8 cellular contexts compared by ENCODE assay signal in genomic region chr20:23363257-23363649, GRCh38. TPM values are rescaled to one million over a fixed set of nuclear protein-coding genes. Genes with fewer than 3 reads are reported as not detected.
DNase-seq lines count a peak whose midpoint lies in the region; ATAC-seq and TF ChIP-seq lines count a peak whose summit lies in the region.

No MANE protein-coding gene starts in this region.

- peak overlapping the region in 2 of 3 donors; percentile 95 to 96 for H3K27ac Mint-ChIP-seq in CD4-positive, CD25-positive, alpha-beta regulatory T cell
- H3K27ac Mint-ChIP-seq in natural killer cell treated with Interleukin-12 subunit alpha and Interleukin-12 subunit beta and Interleukin-15 and Interleukin-18, amount 100 ng/mL, for 72 hours, result peak overlapping the region; percentile 97 to 98

- DNase-seq in CD4-positive, CD25-positive, alpha-beta regulatory T cell, result no peak
- no peak for DNase-seq in NB4 (ENCODE audit: low read depth)
- no peak for DNase-seq in natural killer cell treated with Interleukin-12 subunit alpha and Interleukin-12 subunit beta and Interleukin-15 and Interleukin-18, amount 100 ng/mL, for 72 hours (ENCODE audit: low spot score)
- DNase-seq in SHP77 (lab: John Stamatoyannopoulos, UW), result no peak
- DNase-seq in activated gamma-delta T cell treated with Interleukin-2 at 50 U/mL for 16 hours, result no peak
- no peak for DNase-seq in NOMO-1 (lab: John Stamatoyannopoulos, UW; ENCODE audit: unreplicated experiment in 2 of 2)

- H3K27me3 Mint-ChIP-seq in CD4-positive, CD25-positive, alpha-beta regulatory T cell, result peaks cover 7% of the 10 kb centered on the region
- H3K27me3 Mint-ChIP-seq in natural killer cell treated with Interleukin-12 subunit alpha and Interleukin-12 subunit beta and Interleukin-15 and Interleukin-18, amount 100 ng/mL, for 72 hours, result no peaks in the 10 kb centered on the region

- H3K4me3 ChIP-seq in CD4-positive, CD25-positive, alpha-beta regulatory T cell (ENCODE audit: low read depth, low read length), result peak overlapping the region; percentile 59
- peak overlapping the region; percentile 72 for H3K4me3 ChIP-seq in NB4 (ENCODE audit: low read depth, low read length)
- H3K4me3 ChIP-seq in ectodermal cell (ENCODE audit: insufficient read depth, low read depth, low read length), result peak overlapping the region; percentile 79

- H3K4me1 Mint-ChIP-seq in CD4-positive, CD25-positive, alpha-beta regulatory T cell, result peaks cover 40 to 67% (median 53%) of the 10 kb centered on the region in 4 donors
- H3K4me1 Mint-ChIP-seq in natural killer cell treated with Interleukin-12 subunit alpha and Interleukin-12 subunit beta and Interleukin-15 and Interleukin-18, amount 100 ng/mL, for 72 hours (ENCODE audit: low read depth in 2 of 2), result peaks cover 41 to 67% of the 10 kb centered on the region in 2 donors

- H3K9me3 ChIP-seq in CD4-positive, CD25-positive, alpha-beta regulatory T cell (ENCODE audit: control insufficient read depth in 2 of 2, low read length in 2 of 2), result no peaks in the 10 kb centered on the region
- no peaks in the 10 kb centered on the region for H3K9me3 ChIP-seq in ectodermal cell (ENCODE audit: control insufficient read depth, low read length)

- no peaks in the 10 kb centered on the region for H3K27me3 ChIP-seq in CD4-positive, CD25-positive, alpha-beta regulatory T cell (ENCODE audit: control insufficient read depth, insufficient read depth, low read length)
- H3K27me3 ChIP-seq in ectodermal cell (ENCODE audit: control insufficient read depth, insufficient read depth, low read length, poor library complexity, severe bottlenecking), result no peaks in the 10 kb centered on the region

- 92 to 93% methylated on average over 4 of the region's 4 CpGs for WGBS in ectodermal cell, 2 experiments

- no peak overlapping the region for H3K27ac ChIP-seq in CD4-positive, CD25-positive, alpha-beta regulatory T cell (ENCODE audit: insufficient read depth, low read length, poor library complexity, severe bottlenecking)
- no peak overlapping the region for H3K27ac ChIP-seq in ectodermal cell (ENCODE audit: insufficient read depth, low read depth, low read length, poor library complexity, severe bottlenecking)

- H3K36me3 Mint-ChIP-seq in CD4-positive, CD25-positive, alpha-beta regulatory T cell, result peaks cover 18% of the 10 kb centered on the region
- H3K36me3 Mint-ChIP-seq in natural killer cell treated with Interleukin-12 subunit alpha and Interleukin-12 subunit beta and Interleukin-15 and Interleukin-18, amount 100 ng/mL, for 72 hours, result peaks cover 22% of the 10 kb centered on the region

- no peak for TF ChIP-seq POLR2A in NB4 (IDR thresholded peaks at IDR 0.05; ENCODE audit: extremely low read depth, insufficient read length)

- peak overlapping the region; percentile 94 to 98 (median 96) for H3K4me3 Mint-ChIP-seq in CD4-positive, CD25-positive, alpha-beta regulatory T cell
- H3K4me3 Mint-ChIP-seq in natural killer cell treated with Interleukin-12 subunit alpha and Interleukin-12 subunit beta and Interleukin-15 and Interleukin-18, amount 100 ng/mL, for 72 hours, result peak overlapping the region; percentile 89

- no peaks in the 10 kb centered on the region for H3K36me3 ChIP-seq in CD4-positive, CD25-positive, alpha-beta regulatory T cell (ENCODE audit: control insufficient read depth, insufficient read depth, low read length)
- no peaks in the 10 kb centered on the region for H3K36me3 ChIP-seq in ectodermal cell (ENCODE audit: control insufficient read depth, insufficient read depth, low read length)

- TF ChIP-seq CTCF in NB4 (IDR thresholded peaks at IDR 0.05; ENCODE audit: low read depth, low read length), result no peak

- H3K4me1 ChIP-seq in CD4-positive, CD25-positive, alpha-beta regulatory T cell (ENCODE audit: control insufficient read depth, insufficient read depth, low read length, poor library complexity, severe bottlenecking), result peaks cover 47% of the 10 kb centered on the region
- peaks cover 5% of the 10 kb centered on the region for H3K4me1 ChIP-seq in ectodermal cell (ENCODE audit: control insufficient read depth, insufficient read depth, low read length)

- no peaks in the 10 kb centered on the region for H3K9me3 Mint-ChIP-seq in CD4-positive, CD25-positive, alpha-beta regulatory T cell
- H3K9me3 Mint-ChIP-seq in natural killer cell treated with Interleukin-12 subunit alpha and Interleukin-12 subunit beta and Interleukin-15 and Interleukin-18, amount 100 ng/mL, for 72 hours, result no peaks in the 10 kb centered on the region

- no peak for ATAC-seq in CD4-positive, CD25-positive, alpha-beta regulatory T cell (ENCODE audit: low read depth in 2 of 2)
- ATAC-seq in natural killer cell treated with Interleukin-12 subunit alpha and Interleukin-12 subunit beta and Interleukin-15 and Interleukin-18, amount 100 ng/mL, for 72 hours, result no peak
- no peak for ATAC-seq in GM19397 (IDR thresholded peaks at IDR 0.05; ENCODE audit: unreplicated experiment)

RNA-seq across cellular contexts. Expression of gene GZF1, which starts 1.3 kb away (rescaled TPM):
- total RNA-seq in CD4-positive, CD25-positive, alpha-beta regulatory T cell, result 24.8 TPM
- polyA plus RNA-seq in CD4-positive, CD25-positive, alpha-beta regulatory T cell, result 1 to 10 TPM; 3.1 to 4.1 (median 3.3) TPM
- polyA plus RNA-seq in ectodermal cell (2013, experiment 1 of 4), result 12.9 TPM
- polyA plus RNA-seq in ectodermal cell (2013, experiment 2 of 4), result 17.4 TPM
- 15.1 TPM for polyA plus RNA-seq in ectodermal cell (2013, experiment 3 of 4)
- polyA plus RNA-seq in ectodermal cell (2013, experiment 4 of 4), result 15.4 TPM
- 10 to 100 TPM; 17.9 to 20.9 TPM for total RNA-seq in natural killer cell treated with Interleukin-12 subunit alpha and Interleukin-12 subunit beta and Interleukin-15 and Interleukin-18, amount 100 ng/mL, for 72 hours

RNA-seq across cellular contexts. Expression of gene NXT1, which starts 12.7 kb away (rescaled TPM):
- 41.5 TPM for total RNA-seq in CD4-positive, CD25-positive, alpha-beta regulatory T cell
- polyA plus RNA-seq in CD4-positive, CD25-positive, alpha-beta regulatory T cell, result 10 to 100 TPM; 47.1 to 71.5 (median 56.9) TPM
- polyA plus RNA-seq in ectodermal cell (2013, experiment 1 of 4), result 26.0 TPM
- 27.5 TPM for polyA plus RNA-seq in ectodermal cell (2013, experiment 2 of 4)
- 27.3 TPM for polyA plus RNA-seq in ectodermal cell (2013, experiment 3 of 4)
- 28.5 TPM for polyA plus RNA-seq in ectodermal cell (2013, experiment 4 of 4)
- total RNA-seq in natural killer cell treated with Interleukin-12 subunit alpha and Interleukin-12 subunit beta and Interleukin-15 and Interleukin-18, amount 100 ng/mL, for 72 hours, result 10 to 100 TPM; 32.5 to 57.6 TPM

RNA-seq across cellular contexts. Expression of gene NAPB, which starts 58.0 kb away (rescaled TPM):
- 10.6 TPM for total RNA-seq in CD4-positive, CD25-positive, alpha-beta regulatory T cell
- polyA plus RNA-seq in CD4-positive, CD25-positive, alpha-beta regulatory T cell, result 1 to 10 TPM; 3.6 to 4.8 (median 4.2) TPM
- 15.8 TPM for polyA plus RNA-seq in ectodermal cell (2013, experiment 1 of 4)
- 17.3 TPM for polyA plus RNA-seq in ectodermal cell (2013, experiment 2 of 4)
- 12.9 TPM for polyA plus RNA-seq in ectodermal cell (2013, experiment 3 of 4)
- polyA plus RNA-seq in ectodermal cell (2013, experiment 4 of 4), result 13.7 TPM
- 10 to 100 TPM; 12.4 to 16.6 TPM for total RNA-seq in natural killer cell treated with Interleukin-12 subunit alpha and Interleukin-12 subunit beta and Interleukin-15 and Interleukin-18, amount 100 ng/mL, for 72 hours
